8 cellular contexts compared by ENCODE assay signal in the genomic region with DNA sequence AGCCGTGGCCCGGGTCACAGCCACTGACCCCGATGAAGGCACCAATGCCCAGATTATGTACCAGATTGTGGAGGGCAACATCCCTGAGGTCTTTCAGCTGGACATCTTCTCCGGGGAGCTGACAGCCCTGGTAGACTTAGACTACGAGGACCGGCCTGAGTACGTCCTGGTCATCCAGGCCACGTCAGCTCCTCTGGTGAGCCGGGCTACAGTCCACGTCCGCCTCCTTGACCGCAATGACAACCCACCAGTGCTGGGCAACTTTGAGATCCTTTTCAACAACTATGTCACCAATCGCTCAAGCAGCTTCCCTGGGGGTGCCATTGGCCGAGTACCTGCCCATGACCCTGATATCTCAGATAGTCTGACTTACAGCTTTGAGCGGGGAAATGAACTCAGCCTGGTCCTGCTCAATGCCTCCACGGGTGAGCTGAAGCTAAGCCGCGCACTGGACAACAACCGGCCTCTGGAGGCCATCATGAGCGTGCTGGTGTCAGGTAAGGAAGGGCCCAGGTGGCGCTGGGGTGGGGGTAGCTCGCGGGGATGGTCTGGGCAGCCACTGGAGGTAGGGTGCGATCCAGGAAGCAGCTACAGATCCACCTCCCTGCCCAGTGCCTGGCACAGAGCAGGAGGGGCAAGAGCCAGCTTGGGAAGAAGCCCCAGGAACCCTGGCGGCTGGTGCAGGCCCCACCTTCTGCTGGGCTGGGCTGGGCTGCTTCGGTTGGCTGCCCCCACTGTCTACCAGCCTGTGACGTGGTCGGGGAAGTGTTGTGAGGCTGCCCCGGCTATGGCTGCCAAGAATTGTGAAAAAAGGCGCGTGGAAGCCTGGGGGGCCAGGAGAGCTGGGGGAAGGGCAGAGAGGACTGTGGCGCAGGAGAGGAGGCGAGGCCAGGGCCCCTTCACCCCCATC. TPM values are rescaled to one million over a fixed set of nuclear protein-coding genes. Genes with fewer than 3 reads are reported as not detected.
A peak's percentile ranks its signal among the peaks of the same experiment; 100 is the strongest.
DNase-seq lines count a peak whose midpoint lies in the region; ATAC-seq, FAIRE-seq and TF ChIP-seq lines count a peak whose summit lies in the region.

No MANE protein-coding gene starts in this region.

- H3K4me3 ChIP-seq in BLaER1 = peak overlapping the region; percentile 66
- no peak overlapping the region for H3K4me3 ChIP-seq in NT2/D1 (ENCODE audit: insufficient read length, low read depth)
- peak overlapping the region in 1 of 2 donors; percentile 35 for H3K4me3 ChIP-seq in gastroesophageal sphincter
- no peak overlapping the region for H3K4me3 ChIP-seq in pancreas

- H3K27me3 ChIP-seq in BLaER1 (no peaks in the 10 kb centered on the region), NT2/D1 (ENCODE audit: insufficient read depth, insufficient read length) (peaks cover 13% of the 10 kb centered on the region), gastroesophageal sphincter (no peaks in the 10 kb centered on the region), pancreas (no peaks in the 10 kb centered on the region)

- DNase-seq in NT2/D1 (ENCODE audit: low read depth, low spot score) = no peak
- no peak for DNase-seq in pancreas
- no peak for DNase-seq in KG1 (lab: John Stamatoyannopoulos, UW)
- DNase-seq in stimulated activated naive CD8-positive, alpha-beta T cell treated with anti-CD3 and anti-CD28 coated beads, Interleukin-15, amount 100 ng/mL, for 72 hours = no peak

- H3K9me3 ChIP-seq in BLaER1 = no peaks in the 10 kb centered on the region
- H3K9me3 ChIP-seq in NT2/D1 (ENCODE audit: insufficient read depth, low read length) = no peaks in the 10 kb centered on the region
- no peaks in the 10 kb centered on the region for H3K9me3 ChIP-seq in gastroesophageal sphincter
- H3K9me3 ChIP-seq in pancreas = no peaks in the 10 kb centered on the region

- ATAC-seq in gastroesophageal sphincter = peak; percentile 83
- peak in 3 of 4 donors; percentile 19 to 51 (median 34) for ATAC-seq in pancreas
- ATAC-seq in HG02870 (IDR thresholded peaks at IDR 0.05; ENCODE audit: unreplicated experiment) = no peak
- no peak for ATAC-seq in stimulated activated naive CD8-positive, alpha-beta T cell treated with anti-CD3 and anti-CD28 coated beads, Interleukin-15, amount 100 ng/mL, for 72 hours
- no peak for ATAC-seq in HG03045 (IDR thresholded peaks at IDR 0.05; ENCODE audit: unreplicated experiment)

- peaks cover 63% of the 10 kb centered on the region for H3K4me1 ChIP-seq in BLaER1
- H3K4me1 ChIP-seq in NT2/D1 (ENCODE audit: insufficient read depth, insufficient read length) = peaks cover 45% of the 10 kb centered on the region
- peaks cover 0 to 69% (median 29%) of the 10 kb centered on the region in 3 donors for H3K4me1 ChIP-seq in gastroesophageal sphincter
- H3K4me1 ChIP-seq in pancreas = peaks cover 0 to 4% (median 0%) of the 10 kb centered on the region in 3 donors

- H3K36me3 ChIP-seq in BLaER1 (peaks cover 20% of the 10 kb centered on the region), NT2/D1 (ENCODE audit: insufficient read depth, insufficient read length, low read length) (peaks cover 31% of the 10 kb centered on the region), gastroesophageal sphincter (peaks cover 0 to 2% of the 10 kb centered on the region in 2 donors), pancreas (no peaks in the 10 kb centered on the region)

- TF ChIP-seq CTCF in gastroesophageal sphincter (IDR thresholded peaks at IDR 0.05) (no peak), pancreas (IDR thresholded peaks at IDR 0.05) (no peak)

- FAIRE-seq in pancreas (lab: Jason Lieb, UNC) = no peak

- H3K9ac ChIP-seq in BLaER1 (peak overlapping the region; percentile 84), NT2/D1 (ENCODE audit: insufficient read length, low read depth) (peak overlapping the region; percentile 72)

- no peak overlapping the region for H3K4me3 Mint-ChIP-seq in stimulated activated naive CD8-positive, alpha-beta T cell treated with anti-CD3 and anti-CD28 coated beads, Interleukin-15, amount 100 ng/mL, for 72 hours

- H3K9me3 Mint-ChIP-seq in stimulated activated naive CD8-positive, alpha-beta T cell treated with anti-CD3 and anti-CD28 coated beads, Interleukin-15, amount 100 ng/mL, for 72 hours = no peaks in the 10 kb centered on the region

- 83% methylated on average over 6 of the region's 33 CpGs; no CpG with 5 or more reads in 1 of the 2 donors for WGBS in gastroesophageal sphincter (ENCODE audit: low coverage in 1 of 2), 2 donors
- 79 to 86% methylated on average over 33 of the region's 33 CpGs for WGBS in pancreas, 2 donors

- H4K20me1 ChIP-seq in BLaER1 = peaks cover 7% of the 10 kb centered on the region; the same call in 1 of the 2 replicates

- peaks cover 44% of the 10 kb centered on the region for H3K4me1 Mint-ChIP-seq in stimulated activated naive CD8-positive, alpha-beta T cell treated with anti-CD3 and anti-CD28 coated beads, Interleukin-15, amount 100 ng/mL, for 72 hours

- no peak for TF ChIP-seq EP300 in gastroesophageal sphincter (IDR thresholded peaks at IDR 0.05)

- no peak overlapping the region for H3K27ac Mint-ChIP-seq in stimulated activated naive CD8-positive, alpha-beta T cell treated with anti-CD3 and anti-CD28 coated beads, Interleukin-15, amount 100 ng/mL, for 72 hours

- TF ChIP-seq POLR2A in gastroesophageal sphincter (IDR thresholded peaks at IDR 0.05) = no peak

- H3K27ac ChIP-seq in BLaER1 (peak overlapping the region; percentile 93), gastroesophageal sphincter (peak overlapping the region; percentile 58 to 93 (median 89)), pancreas (peak overlapping the region in 3 of 4 donors; percentile 41 to 62 (median 55))

- peak overlapping the region; percentile 99 for H3K4me2 ChIP-seq in BLaER1

- H3K27me3 Mint-ChIP-seq in stimulated activated naive CD8-positive, alpha-beta T cell treated with anti-CD3 and anti-CD28 coated beads, Interleukin-15, amount 100 ng/mL, for 72 hours = peaks cover 13% of the 10 kb centered on the region

- intact Hi-C loops in pancreas (cut with DNase I) = loop anchor here in 1 of 3 donors (5.0 kb wide), 1 partner anchor 279 kb away; no protein-coding TSS in a partner anchor

RNA-seq across cellular contexts. Expression of a gene that starts 3.8 kb away (rescaled TPM):
- 10 to 100 TPM in 2 of 4 donors, 1 to 10 TPM in 2; 5.7 to 18.6 (median 9.1) TPM for total RNA-seq in gastroesophageal sphincter
- 1 to 10 TPM; 4.0 to 8.5 (median 4.7) TPM for total RNA-seq in pancreas
- polyA plus RNA-seq in pancreas = 1 to 10 TPM; 5.6 to 6.8 TPM

RNA-seq across cellular contexts. Expression of a gene that starts 29.8 kb away (rescaled TPM):
- 10 to 100 TPM in 2 of 4 donors, 1 to 10 TPM in 2; 6.9 to 26.9 (median 10.3) TPM for total RNA-seq in gastroesophageal sphincter
- total RNA-seq in pancreas = 1 to 10 TPM in 2 of 6 donors, under 1 TPM in 4; 0.08 to 3.0 (median 0.78) TPM
- polyA plus RNA-seq in pancreas = 1 to 10 TPM; 2.2 to 5.4 TPM

RNA-seq across cellular contexts. Expression of a gene that starts 39.4 kb away (rescaled TPM):
- 100 to 1,000 TPM; 154 to 187 (median 158) TPM for total RNA-seq in gastroesophageal sphincter
- 100 to 1,000 TPM in 4 of 6 donors, 10 to 100 TPM in 2; 82.7 to 270 (median 115) TPM for total RNA-seq in pancreas
- 100 to 1,000 TPM in 1 of 2 donors, 10 to 100 TPM in 1; 50.5 to 125 TPM for polyA plus RNA-seq in pancreas

RNA-seq across cellular contexts. Expression of a gene that starts 53.7 kb away (rescaled TPM):
- total RNA-seq in gastroesophageal sphincter (under 1 TPM in 1 of 4 donors, not detected in 3; 0.46 TPM), pancreas (under 1 TPM in 2 of 6 donors, not detected in 4; 0.26 to 0.28 TPM)
- polyA plus RNA-seq in pancreas = 1 to 10 TPM in 1 of 2 donors, under 1 TPM in 1; 0.27 to 1.1 TPM

Comparison
In these comparisons a context has a peak if more than half of its experiments do, and no peak if none do; other contexts are left out.
1. ATAC-seq: peak in gastroesophageal sphincter (single experiment) and pancreas (3 of 4); none in HG02870 (single experiment), stimulated activated naive CD8-positive, alpha-beta T cell treated with anti-CD3 and anti-CD28 coated beads, Interleukin-15, amount 100 ng/mL, for 72 hours (single experiment) and HG03045 (single experiment).
2. Peak in every context shown above with its lines, with median percentiles within 50 percentile points of each other: H3K27ac ChIP-seq.